Comparison of ENCODE assay signal across 13 cellular contexts in the genomic region with DNA sequence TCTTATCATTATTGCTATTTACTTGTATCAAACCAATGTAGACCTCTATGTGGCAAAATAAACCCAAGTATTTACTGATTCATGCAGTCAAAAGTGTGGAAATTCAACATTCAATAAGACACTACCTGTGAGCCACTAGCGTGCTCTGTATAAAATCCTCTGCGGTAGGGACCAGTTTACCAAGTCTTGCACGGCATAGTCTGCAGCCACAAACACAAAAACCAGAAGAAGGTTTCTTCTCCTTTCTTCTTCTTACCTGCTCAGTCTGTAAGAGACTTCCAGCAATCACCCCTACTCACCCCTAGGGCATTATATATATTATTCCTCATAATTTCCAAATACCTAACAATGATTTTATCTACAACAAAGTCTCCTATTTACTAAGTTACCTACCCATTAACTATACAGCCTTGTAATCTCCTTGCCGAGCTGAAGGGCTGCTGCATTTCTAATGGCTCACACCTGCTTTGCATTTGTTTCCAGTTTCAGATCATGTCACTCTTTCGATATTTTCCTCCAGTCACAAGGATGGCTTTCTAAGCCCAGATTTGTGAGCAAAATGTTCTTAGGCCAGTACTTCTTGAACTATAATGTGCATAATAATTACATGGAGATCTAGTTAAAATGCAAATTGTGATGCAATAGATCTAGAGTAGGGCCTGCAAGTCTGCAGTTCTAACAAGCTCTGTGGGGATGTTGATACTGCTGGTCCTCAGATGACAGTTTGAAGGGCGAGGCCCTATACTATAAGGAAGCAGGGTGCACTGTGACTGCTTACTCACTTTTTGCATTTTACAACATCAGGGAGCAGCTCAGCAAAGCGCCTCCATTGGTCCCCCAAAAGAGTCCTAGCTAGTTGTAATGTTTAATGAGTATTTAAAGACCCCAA.
DNase-seq lines count a peak whose midpoint lies in the region; ATAC-seq and TF ChIP-seq lines count a peak whose summit lies in the region.
"Had no signal": no experiment of that assay in that cellular context is flagged by ENCODE, and none has a peak within 500 bp of the region (broad histone marks: within the 10 kb centered on the region; RNA-seq: fewer than 3 reads in every experiment).

No MANE protein-coding gene starts in this region.

- no peaks in the 10 kb centered on the region for H3K27me3 Mint-ChIP-seq in nephron (ENCODE audit: low read depth)
- no peaks in the 10 kb centered on the region for H3K27me3 Mint-ChIP-seq in activated CD4-positive, alpha-beta memory T cell treated with anti-CD3 and anti-CD28 coated beads, Interleukin-2, amount 10 ng/mL, durations not matched to agents 7 days and 5 days
- H3K27me3 Mint-ChIP-seq: stimulated activated naive CD8-positive, alpha-beta T cell treated with anti-CD3 and anti-CD28 coated beads, Interleukin-15, Interleukin-2, amounts not matched to agents 100 ng/mL and 50 ng/mL, for 24 hours had no signal

- POLR2A ChIA-PET in activated CD4-positive, alpha-beta memory T cell treated with anti-CD3 and anti-CD28 coated beads, Interleukin-2, amount 10 ng/mL, durations not matched to agents 7 days and 5 days (lab: Charles Lee): no interaction called here

- ATAC-seq in GM19035 (IDR thresholded peaks at IDR 0.05; ENCODE audit: unreplicated experiment) (peak; percentile 96), HG02571 (IDR thresholded peaks at IDR 0.05; ENCODE audit: unreplicated experiment) (peak; percentile 99), HG03378 (IDR thresholded peaks at IDR 0.05; ENCODE audit: unreplicated experiment) (peak; percentile 98)

- CTCF ChIA-PET in activated CD4-positive, alpha-beta memory T cell treated with anti-CD3 and anti-CD28 coated beads, Interleukin-2, amount 10 ng/mL, durations not matched to agents 7 days and 5 days (lab: Charles Lee): no interaction called here

- H3K4me3 Mint-ChIP-seq in nephron: no peak overlapping the region
- H3K4me3 Mint-ChIP-seq in activated CD4-positive, alpha-beta memory T cell treated with anti-CD3 and anti-CD28 coated beads, Interleukin-2, amount 10 ng/mL, durations not matched to agents 7 days and 5 days: no peak overlapping the region
- H3K4me3 Mint-ChIP-seq: activated naive CD4-positive, alpha-beta T cell treated with anti-CD3 and anti-CD28 coated beads for 36 hours; stimulated activated naive CD8-positive, alpha-beta T cell treated with anti-CD3 and anti-CD28 coated beads, Interleukin-15, Interleukin-2, amounts not matched to agents 100 ng/mL and 50 ng/mL, for 24 hours had no signal

- DNase-seq in NCI-H1092 (lab: John Stamatoyannopoulos, UW) (no peak), cerebellar nuclear complex (lab: John Stamatoyannopoulos, UW) (no peak)
- DNase-seq in activated CD4-positive, alpha-beta memory T cell treated with anti-CD3 and anti-CD28 coated beads, Interleukin-2, amount 10 ng/mL, durations not matched to agents 7 days and 5 days: no peak
- DNase-seq in activated naive CD4-positive, alpha-beta T cell treated with anti-CD3 and anti-CD28 coated beads, Interleukin-2, amount 50 U/mL, for 16 hours: no peak
- DNase-seq: activated naive CD4-positive, alpha-beta T cell treated with anti-CD3 and anti-CD28 coated beads for 36 hours; dorsolateral prefrontal cortex; MV-4-11; OCI-M1 had no signal

- H3K9me3 Mint-ChIP-seq in nephron: no peaks in the 10 kb centered on the region
- H3K9me3 Mint-ChIP-seq in activated CD4-positive, alpha-beta memory T cell treated with anti-CD3 and anti-CD28 coated beads, Interleukin-2, amount 10 ng/mL, durations not matched to agents 7 days and 5 days: no peaks in the 10 kb centered on the region
- H3K9me3 Mint-ChIP-seq: activated naive CD4-positive, alpha-beta T cell treated with anti-CD3 and anti-CD28 coated beads for 36 hours; stimulated activated naive CD8-positive, alpha-beta T cell treated with anti-CD3 and anti-CD28 coated beads, Interleukin-15, Interleukin-2, amounts not matched to agents 100 ng/mL and 50 ng/mL, for 24 hours had no signal

- H3K36me3 Mint-ChIP-seq in nephron (ENCODE audit: low read depth): no peaks in the 10 kb centered on the region
- no peaks in the 10 kb centered on the region for H3K36me3 Mint-ChIP-seq in activated CD4-positive, alpha-beta memory T cell treated with anti-CD3 and anti-CD28 coated beads, Interleukin-2, amount 10 ng/mL, durations not matched to agents 7 days and 5 days (ENCODE audit: low read depth)

- peak overlapping the region in 2 of 3 experiments; percentile 7 to 11 for H3K27ac Mint-ChIP-seq in nephron
- H3K27ac Mint-ChIP-seq in activated CD4-positive, alpha-beta memory T cell treated with anti-CD3 and anti-CD28 coated beads, Interleukin-2, amount 10 ng/mL, durations not matched to agents 7 days and 5 days: no peak overlapping the region
- H3K27ac Mint-ChIP-seq: activated naive CD4-positive, alpha-beta T cell treated with anti-CD3 and anti-CD28 coated beads for 36 hours had no signal

- no peak for TF ChIP-seq CTCF in nephron (IDR thresholded peaks at IDR 0.05; ENCODE audit: unreplicated experiment in 3 of 3)

- peaks cover 43% of the 10 kb centered on the region for H3K4me1 Mint-ChIP-seq in nephron
- H3K4me1 Mint-ChIP-seq in activated CD4-positive, alpha-beta memory T cell treated with anti-CD3 and anti-CD28 coated beads, Interleukin-2, amount 10 ng/mL, durations not matched to agents 7 days and 5 days: no peaks in the 10 kb centered on the region
